Comparison of ENCODE assay signal across 19 cellular contexts in the genomic region with DNA sequence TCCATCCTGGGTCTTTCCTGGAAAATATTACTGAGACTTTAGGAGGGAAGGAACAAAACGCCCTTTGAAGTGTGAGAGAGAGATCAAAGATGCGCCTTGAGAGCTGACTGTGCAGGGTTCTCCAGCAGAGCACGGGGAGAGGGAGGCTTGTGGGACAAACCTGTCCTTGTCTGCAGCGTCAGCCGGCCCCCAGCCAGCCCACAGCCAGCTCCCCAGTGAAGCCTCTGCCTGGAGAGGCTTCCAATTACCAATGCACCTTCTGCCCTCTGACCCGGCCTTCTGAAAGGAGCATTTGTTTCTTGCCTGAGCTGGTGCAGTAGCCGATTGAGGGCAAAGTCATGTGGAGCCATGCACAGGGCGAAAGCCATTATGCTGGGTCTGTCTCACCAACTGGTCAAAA.
DNase-seq lines count a peak whose midpoint lies in the region; ATAC-seq, FAIRE-seq and TF ChIP-seq lines count a peak whose summit lies in the region.
"Had no signal": no experiment of that assay in that cellular context is flagged by ENCODE, and none has a peak within 500 bp of the region (broad histone marks: within the 10 kb centered on the region; RNA-seq: fewer than 3 reads in every experiment).

No MANE protein-coding gene starts in this region.

- no TSS peak for BruUV-seq in HepG2 (replicated peaks; lab: Mats Ljungman, UMichigan)

- H3K27me3 Mint-ChIP-seq in activated T-helper 17 cell treated with anti-CD3 and anti-CD28 coated beads, Interleukin-2, amount 50 U/mL, for 72 hours = peaks cover 4% of the 10 kb centered on the region

- H3K27me3 ChIP-seq in HepG2 (ENCODE audit: control insufficient read depth in 1 of 2, insufficient read depth in 2 of 2, low read length in 2 of 2) (peaks cover 0 to 15% of the 10 kb centered on the region in 2 experiments; a peak in 2 of 5 replicates), right lobe of liver (no peaks in the 10 kb centered on the region), testis (no peaks in the 10 kb centered on the region)
- H3K27me3 ChIP-seq: BLaER1 treated with 17β-estradiol and CSF1 and Interleukin-3, amounts not matched to agents 10 nM and 100 nM had no signal

- H3K9me3 Mint-ChIP-seq in activated T-helper 17 cell treated with anti-CD3 and anti-CD28 coated beads, Interleukin-2, amount 50 U/mL, for 72 hours = no peaks in the 10 kb centered on the region
- H3K9me3 Mint-ChIP-seq in stimulated activated effector memory CD8-positive, alpha-beta T cell treated with anti-CD3 and anti-CD28 coated beads, Interleukin-12 subunit alpha, Interleukin-12 subunit beta, amount 100 ng/mL, for 72 hours = peaks cover 3% of the 10 kb centered on the region

- no peaks in the 10 kb centered on the region for H3K36me3 Mint-ChIP-seq in activated T-helper 17 cell treated with anti-CD3 and anti-CD28 coated beads, Interleukin-2, amount 50 U/mL, for 72 hours (ENCODE audit: low read depth)
- H3K36me3 Mint-ChIP-seq in stimulated activated effector memory CD8-positive, alpha-beta T cell treated with anti-CD3 and anti-CD28 coated beads, Interleukin-12 subunit alpha, Interleukin-12 subunit beta, amount 100 ng/mL, for 72 hours = no peaks in the 10 kb centered on the region

- CTCF ChIA-PET in HepG2 (lab: Yijun Ruan, JAX; ENCODE audit: low intra/inter-chr PET ratio, low total read pairs) = no interaction called here

- no peaks in the 10 kb centered on the region for H4K20me1 ChIP-seq in HepG2 (ENCODE audit: insufficient read depth, low read length)
- H4K20me1 ChIP-seq: BLaER1 treated with 17β-estradiol and CSF1 and Interleukin-3, amounts not matched to agents 10 nM and 100 nM had no signal

- peak overlapping the region; percentile 61 for H3K4me3 Mint-ChIP-seq in activated T-helper 17 cell treated with anti-CD3 and anti-CD28 coated beads, Interleukin-2, amount 50 U/mL, for 72 hours
- peak overlapping the region; percentile 37 for H3K4me3 Mint-ChIP-seq in stimulated activated effector memory CD8-positive, alpha-beta T cell treated with anti-CD3 and anti-CD28 coated beads, Interleukin-12 subunit alpha, Interleukin-12 subunit beta, amount 100 ng/mL, for 72 hours

- H3K9ac ChIP-seq in HepG2 (ENCODE audit: insufficient read depth, low read depth, low read length) = no peak overlapping the region
- H3K9ac ChIP-seq: BLaER1 treated with 17β-estradiol and CSF1 and Interleukin-3, amounts not matched to agents 10 nM and 100 nM had no signal

- POLR2A ChIA-PET in HepG2 (lab: Yijun Ruan, JAX) = no interaction called here

- ATAC-seq in HepG2 (peak; percentile 87), right lobe of liver (no peak), GM21381 (IDR thresholded peaks at IDR 0.05; ENCODE audit: unreplicated experiment) (no peak)
- no peak for ATAC-seq in activated T-helper 17 cell treated with anti-CD3 and anti-CD28 coated beads, Interleukin-2, amount 50 U/mL, for 72 hours (replicated peaks)
- ATAC-seq in stimulated activated effector memory CD8-positive, alpha-beta T cell treated with anti-CD3 and anti-CD28 coated beads, Interleukin-12 subunit alpha, Interleukin-12 subunit beta, amount 100 ng/mL, for 72 hours = no peak
- ATAC-seq: A549 had no signal

- peak; percentile 36 for FAIRE-seq in HepG2 (lab: Jason Lieb, UNC)
- FAIRE-seq: A549, GM12892, H54 had no signal

- TF ChIP-seq CTCF in HepG2 (CRISPR knock-in tag; IDR thresholded peaks at IDR 0.05) (0 out of 2 replicates have a peak, but pooled peaks have one; percentile 21), right lobe of liver (IDR thresholded peaks at IDR 0.05) (no peak), testis (IDR thresholded peaks at IDR 0.05) (no peak)

- no peak overlapping the region for H2AFZ ChIP-seq in HepG2 (ENCODE audit: low read length)

- WGBS in HepG2 (ENCODE audit: low lambda C conversion rate) = 4% methylated on average over 6 of the region's 8 CpGs
- WGBS in right lobe of liver (ENCODE audit: insufficient coverage, low coverage, low lambda C conversion rate, missing lambda C conversion rate) = 58% methylated on average over 5 of the region's 8 CpGs
- 77 to 84% methylated on average over 8 of the region's 8 CpGs for WGBS in testis, 2 donors

- H3K27ac ChIP-seq in HepG2 (ENCODE audit: extremely low read length, insufficient read depth, low read length) (no peak overlapping the region), right lobe of liver (no peak overlapping the region), testis (no peak overlapping the region)
- H3K27ac ChIP-seq: A549; BLaER1 treated with 17β-estradiol and CSF1 and Interleukin-3, amounts not matched to agents 10 nM and 100 nM had no signal

- intact Hi-C loops in HepG2 (cut with micrococcal nuclease; ENCODE audit: unreplicated experiment) = no loop called here
- intact Hi-C loops in right lobe of liver (cut with DNase I) = no loop called here
- intact Hi-C loops in testis (cut with DNase I; ENCODE audit: low total_unique reads) = no loop called here

- TF ChIP-seq EP300 in HepG2 (IDR thresholded peaks at IDR 0.05; ENCODE audit: low read depth in 2 of 2, low read length in 2 of 2) (no peak), HepG2 (CRISPR knock-in tag; IDR thresholded peaks at IDR 0.05; ENCODE audit: borderline replicate concordance) (no peak)

- H3K4me3 ChIP-seq in HepG2 (replicated peaks in 1 of 3; ENCODE audit: insufficient read depth in 1 of 3, low read depth in 2 of 3, low read length in 3 of 3) = no peak overlapping the region; a peak in 1 of 6 replicates
- no peak overlapping the region for H3K4me3 ChIP-seq in right lobe of liver
- no peak overlapping the region for H3K4me3 ChIP-seq in testis
- H3K4me3 ChIP-seq: A549; BLaER1 treated with 17β-estradiol and CSF1 and Interleukin-3, amounts not matched to agents 10 nM and 100 nM had no signal

- H3K9me3 ChIP-seq in HepG2 (ENCODE audit: low read length) = no peaks in the 10 kb centered on the region; the same call in 1 of the 2 replicates
- no peaks in the 10 kb centered on the region for H3K9me3 ChIP-seq in right lobe of liver
- H3K9me3 ChIP-seq in testis = no peaks in the 10 kb centered on the region
- H3K9me3 ChIP-seq: A549 had no signal

- H3K4me1 Mint-ChIP-seq in activated T-helper 17 cell treated with anti-CD3 and anti-CD28 coated beads, Interleukin-2, amount 50 U/mL, for 72 hours = peaks cover 6% of the 10 kb centered on the region
- peaks cover 14% of the 10 kb centered on the region for H3K4me1 Mint-ChIP-seq in stimulated activated effector memory CD8-positive, alpha-beta T cell treated with anti-CD3 and anti-CD28 coated beads, Interleukin-12 subunit alpha, Interleukin-12 subunit beta, amount 100 ng/mL, for 72 hours

- H3K79me2 ChIP-seq in HepG2 (ENCODE audit: insufficient read depth, low read length) = no peaks in the 10 kb centered on the region

- TF ChIP-seq POLR2A in HepG2 (IDR thresholded peaks at IDR 0.05; ENCODE audit: insufficient read depth in 1 of 2, low read depth in 2 of 2, low read length in 2 of 2) (no peak), right lobe of liver (IDR thresholded peaks at IDR 0.05) (no peak), testis (IDR thresholded peaks at IDR 0.05) (no peak)

- peak; percentile 24 for DNase-seq in HepG2 (ENCODE audit: low spot score)
- DNase-seq in right lobe of liver = no peak
- peak; percentile 21 for DNase-seq in left kidney (ENCODE audit: low read depth, low spot score)
- no peak for DNase-seq in stimulated activated effector memory CD8-positive, alpha-beta T cell treated with anti-CD3 and anti-CD28 coated beads, Interleukin-12 subunit alpha, Interleukin-12 subunit beta, amount 100 ng/mL, for 72 hours (ENCODE audit: low spot score in 2 of 2)
- no peak for DNase-seq in testis
- DNase-seq in NCI-H146 (lab: John Stamatoyannopoulos, UW) = no peak
- DNase-seq: DMS 273 treated with DMSO at 0.1 percent for 48 hours; NCI-H1105 treated with DMSO at 0.1 percent for 48 hours; NCI-H187 treated with DMSO at 0.1 percent for 48 hours; NCI-H69; NK-92 treated with Interleukin-12 subunit alpha and Interleukin-12 subunit beta, amount 100 ng/mL, for 24 hours; OCI-M1; SHP77 treated with DMSO at 0.1 percent for 48 hours had no signal

- no peaks in the 10 kb centered on the region for H3K36me3 ChIP-seq in HepG2 (replicated peaks in 1 of 2; ENCODE audit: control insufficient read depth in 1 of 2, insufficient read depth in 2 of 2, low read length in 2 of 2)
- no peaks in the 10 kb centered on the region for H3K36me3 ChIP-seq in right lobe of liver
- H3K36me3 ChIP-seq in testis (ENCODE audit: low read depth, missing control alignments) = no peaks in the 10 kb centered on the region

- H3K27ac Mint-ChIP-seq in activated T-helper 17 cell treated with anti-CD3 and anti-CD28 coated beads, Interleukin-2, amount 50 U/mL, for 72 hours = peak overlapping the region; percentile 70
- no peak overlapping the region for H3K27ac Mint-ChIP-seq in stimulated activated effector memory CD8-positive, alpha-beta T cell treated with anti-CD3 and anti-CD28 coated beads, Interleukin-12 subunit alpha, Interleukin-12 subunit beta, amount 100 ng/mL, for 72 hours

- H3K4me1 ChIP-seq in HepG2 (ENCODE audit: insufficient read depth, low read length) (peaks cover 17% of the 10 kb centered on the region), right lobe of liver (no peaks in the 10 kb centered on the region), testis (no peaks in the 10 kb centered on the region)
- H3K4me1 ChIP-seq: A549; BLaER1 treated with 17β-estradiol and CSF1 and Interleukin-3, amounts not matched to agents 10 nM and 100 nM had no signal

- in situ Hi-C loops in HepG2 (cut with HindIII; ENCODE audit: extremely low pct_ligation_motif_present, low pct_unique_long_range_greater_than_20kb) = no loop called here

- no peak for TF ChIP-seq RAD21 in HepG2 (CRISPR knock-in tag; IDR thresholded peaks at IDR 0.05)

- H3K4me2 ChIP-seq in HepG2 (ENCODE audit: low read depth, low read length) = peak overlapping the region; percentile 23; the same call in 1 of the 2 replicates
- H3K4me2 ChIP-seq: A549; BLaER1 treated with 17β-estradiol and CSF1 and Interleukin-3, amounts not matched to agents 10 nM and 100 nM had no signal

TF ChIP-seq in HepG2, 621 proteins besides CTCF, POLR2A, EP300 and RAD21 (continues in another document):
- TF ChIP-seq NR2F6 (IDR thresholded peaks at IDR 0.05) = peak; percentile 36; the same call in 1 of the 2 replicates
- peak; percentile 47; the same call in 1 of the 2 replicates for TF ChIP-seq NR2F6 (CRISPR knock-in tag; IDR thresholded peaks at IDR 0.05)

Comparison
In these comparisons a context has a peak if more than half of its experiments do, and no peak if none do; other contexts are left out.
1. DNase-seq: peak in HepG2 (single experiment) and left kidney (single experiment); none in right lobe of liver (0 of 3), stimulated activated effector memory CD8-positive, alpha-beta T cell treated with anti-CD3 and anti-CD28 coated beads, Interleukin-12 subunit alpha, Interleukin-12 subunit beta, amount 100 ng/mL, for 72 hours (0 of 2), testis (single experiment) and NCI-H146 (single experiment).